15 cellular contexts compared by ENCODE assay signal in genomic region chr5:14781106-14781505, GRCh38.
A peak's percentile ranks its signal among the peaks of the same experiment; 100 is the strongest.
DNase-seq lines count a peak whose midpoint lies in the region; ATAC-seq and TF ChIP-seq lines count a peak whose summit lies in the region.
"Had no signal": no experiment of that assay in that cellular context is flagged by ENCODE, and none has a peak within 500 bp of the region (broad histone marks: within the 10 kb centered on the region; RNA-seq: fewer than 3 reads in every experiment).

No MANE protein-coding gene starts in this region.

- H3K36me3 ChIP-seq in BLaER1 treated with 17β-estradiol and CSF1 and Interleukin-3, amounts not matched to agents 10 nM and 100 nM: peaks cover 21 to 75% (median 38%) of the 10 kb centered on the region in 11 experiments

- no peak overlapping the region for H3K4me3 ChIP-seq in BLaER1 treated with 17β-estradiol and CSF1 and Interleukin-3, amounts not matched to agents 10 nM and 100 nM
- no peak overlapping the region for H3K4me3 ChIP-seq in fibroblast of mammary gland (ENCODE audit: control insufficient read depth, low read depth, low read length)

- DNase-seq in fibroblast of mammary gland (ENCODE audit: low read depth) (peak; percentile 32), globus pallidus (ENCODE audit: low spot score) (no peak), mesothelial cell of epicardium (ENCODE audit: low spot score in 2 of 2, unreplicated experiment in 2 of 2) (no peak)
- DNase-seq: activated CD8-positive, alpha-beta memory T cell treated with anti-CD3 and anti-CD28 coated beads, Interleukin-2, amount 50 U/mL, for 4 hours; amygdala; DMS79 treated with DMSO at 0.1 percent for 48 hours; left colon; NCI-H1105; NCI-H524 had no signal

- no peak overlapping the region for H3K27ac ChIP-seq in BLaER1 treated with 17β-estradiol and CSF1 and Interleukin-3, amounts not matched to agents 10 nM and 100 nM
- H3K27ac ChIP-seq: HL-60 had no signal

- H3K36me3 Mint-ChIP-seq in mesothelial cell of epicardium: peaks cover 13% of the 10 kb centered on the region

- peaks cover 14% of the 10 kb centered on the region for H3K9me3 Mint-ChIP-seq in mesothelial cell of epicardium

- no peaks in the 10 kb centered on the region for H3K27me3 ChIP-seq in BLaER1 treated with 17β-estradiol and CSF1 and Interleukin-3, amounts not matched to agents 10 nM and 100 nM

- no peaks in the 10 kb centered on the region for H3K27me3 Mint-ChIP-seq in mesothelial cell of epicardium (ENCODE audit: low read depth)

- peaks cover 14 to 28% (median 17%) of the 10 kb centered on the region in 10 experiments for H3K4me1 ChIP-seq in BLaER1 treated with 17β-estradiol and CSF1 and Interleukin-3, amounts not matched to agents 10 nM and 100 nM

- peaks cover 13% of the 10 kb centered on the region for H3K4me1 Mint-ChIP-seq in mesothelial cell of epicardium

- ATAC-seq in GM19463 (IDR thresholded peaks at IDR 0.05; ENCODE audit: unreplicated experiment) (peak; percentile 57), HG03378 (IDR thresholded peaks at IDR 0.05; ENCODE audit: unreplicated experiment) (peak; percentile 67), GM19455 (IDR thresholded peaks at IDR 0.05; ENCODE audit: unreplicated experiment) (no peak), GM21515 (IDR thresholded peaks at IDR 0.05; ENCODE audit: unreplicated experiment) (no peak)
- ATAC-seq: left colon had no signal

- peaks cover 0 to 49% (median 11%) of the 10 kb centered on the region in 11 experiments; a peak in 8 of 22 replicates for H4K20me1 ChIP-seq in BLaER1 treated with 17β-estradiol and CSF1 and Interleukin-3, amounts not matched to agents 10 nM and 100 nM

- H3K4me2 ChIP-seq in BLaER1 treated with 17β-estradiol and CSF1 and Interleukin-3, amounts not matched to agents 10 nM and 100 nM: peak overlapping the region; percentile 27 to 64 (median 52); a peak in 21 of 22 replicates

- no peak overlapping the region for H3K9ac ChIP-seq in BLaER1 treated with 17β-estradiol and CSF1 and Interleukin-3, amounts not matched to agents 10 nM and 100 nM

- no peak overlapping the region for H3K27ac Mint-ChIP-seq in mesothelial cell of epicardium

- H3K9me3 ChIP-seq in BLaER1 treated with 17β-estradiol and CSF1 and Interleukin-3, amounts not matched to agents 10 nM and 100 nM (replicated peaks in 1 of 11): peaks cover 0 to 20% (median 11%) of the 10 kb centered on the region in 11 experiments; a peak in 11 of 22 replicates

- TF ChIP-seq CTCF in fibroblast of mammary gland (conservative IDR thresholded peaks at IDR 0.05; ENCODE audit: control insufficient read depth, insufficient read depth, low read depth, low read length): no peak
- TF ChIP-seq CTCF in mesothelial cell of epicardium (IDR thresholded peaks at IDR 0.05; ENCODE audit: unreplicated experiment): no peak

- H3K4me3 Mint-ChIP-seq in mesothelial cell of epicardium: no peak overlapping the region

Comparison
In these comparisons a context has a peak if more than half of its experiments do, and no peak if none do; other contexts are left out.
1. ATAC-seq: peak in GM19463 (single experiment) and HG03378 (single experiment); none in GM19455 (single experiment) and GM21515 (single experiment).